8 cellular contexts compared by ENCODE assay signal in the genomic region with DNA sequence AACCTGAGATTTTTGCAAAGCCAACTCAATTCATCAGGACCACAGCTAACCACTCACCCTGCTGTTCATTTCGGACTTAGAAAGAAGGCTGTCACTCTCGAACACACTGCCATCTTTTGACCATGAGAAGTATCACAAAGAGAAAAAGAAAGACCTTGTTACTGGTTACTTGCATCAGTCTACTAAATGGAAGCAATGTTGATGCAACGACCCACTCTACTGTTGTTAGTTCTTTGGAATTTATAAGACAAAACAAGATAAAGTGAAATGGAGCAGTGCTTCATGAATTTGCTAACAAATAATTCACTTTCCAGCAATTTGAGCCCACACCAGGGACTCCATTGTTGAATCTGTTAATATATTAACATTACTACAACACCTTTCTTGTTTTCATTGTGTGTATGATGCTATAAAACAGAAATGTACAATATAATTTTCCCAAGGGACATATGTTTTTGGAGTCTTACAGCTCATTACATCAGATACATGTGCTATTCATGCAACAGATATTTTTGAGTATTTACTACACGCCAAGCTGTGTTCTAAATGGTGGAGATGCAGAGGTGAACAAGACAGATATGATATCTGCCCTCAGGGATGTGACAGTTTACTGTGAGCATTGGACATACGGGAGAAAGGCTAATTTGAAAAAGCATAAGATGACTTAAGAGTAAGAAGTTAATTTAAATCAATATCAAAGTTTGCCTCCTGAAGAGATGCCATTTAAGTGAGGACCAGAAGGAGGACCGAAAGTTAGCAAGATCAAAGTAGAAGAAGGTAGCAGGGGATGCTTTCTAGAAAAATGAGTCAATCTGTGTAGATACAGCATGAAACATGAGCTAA.
DNase-seq lines count a peak whose midpoint lies in the region; ATAC-seq, FAIRE-seq and TF ChIP-seq lines count a peak whose summit lies in the region.

No MANE protein-coding gene starts in this region.

- no peak overlapping the region for H4K91ac ChIP-seq in mesenchymal stem cell (ENCODE audit: low read length)

- H3K4me3 ChIP-seq in dorsolateral prefrontal cortex (no peak overlapping the region), mesenchymal stem cell (ENCODE audit: insufficient read depth in 1 of 2, low read depth in 1 of 2, low read length in 2 of 2) (no peak overlapping the region)

- H2BK5ac ChIP-seq in mesenchymal stem cell (ENCODE audit: low read depth, low read length, poor library complexity, severe bottlenecking) = no peak overlapping the region

- H2BK12ac ChIP-seq in mesenchymal stem cell (ENCODE audit: low read length in 2 of 2) = no peak overlapping the region

- no peaks in the 10 kb centered on the region for H3K36me3 ChIP-seq in mesenchymal stem cell (ENCODE audit: control insufficient read depth in 1 of 2, insufficient read depth in 2 of 2, low read depth in 1 of 2, low read length in 2 of 2)

- no peak overlapping the region for H3K27ac ChIP-seq in dorsolateral prefrontal cortex
- no peak overlapping the region for H3K27ac ChIP-seq in mesenchymal stem cell (ENCODE audit: low read length, poor library complexity, severe bottlenecking)

- no peak overlapping the region for H2BK15ac ChIP-seq in mesenchymal stem cell (ENCODE audit: low read depth, poor library complexity, severe bottlenecking)

- no peak overlapping the region for H3K18ac ChIP-seq in mesenchymal stem cell (ENCODE audit: low read depth in 1 of 2, low read length in 2 of 2)

- H2BK120ac ChIP-seq in mesenchymal stem cell (ENCODE audit: low read depth, low read length) = no peak overlapping the region

- H2AFZ ChIP-seq in mesenchymal stem cell (ENCODE audit: low read depth, low read length) = no peak overlapping the region

- no peaks in the 10 kb centered on the region for H3K4me1 ChIP-seq in mesenchymal stem cell (ENCODE audit: control insufficient read depth, insufficient read depth, low read depth, low read length)

- DNase-seq in ELR (ENCODE audit: low read depth) = peak; percentile 85
- DNase-seq in RCC 7860 (ENCODE audit: low spot score) = peak; percentile 72
- DNase-seq in dorsolateral prefrontal cortex = no peak
- DNase-seq in mesenchymal stem cell = peak; percentile 87
- DNase-seq in stimulated activated CD4-positive, alpha-beta T cell treated with anti-CD3 and anti-CD28 coated beads, Interleukin-2, amount 100 ng/mL, for 48 hours = no peak

- no peak overlapping the region for H3K4me2 ChIP-seq in mesenchymal stem cell (ENCODE audit: low read length, poor library complexity, severe bottlenecking)

- H3K27me3 ChIP-seq in dorsolateral prefrontal cortex = peaks cover 0 to 4% (median 0%) of the 10 kb centered on the region in 45 donors
- H3K27me3 ChIP-seq in mesenchymal stem cell (ENCODE audit: control insufficient read depth in 1 of 2, insufficient read depth in 1 of 2, low read length in 2 of 2) = no peaks in the 10 kb centered on the region

- WGBS in mesenchymal stem cell = 57% methylated on average over 5 of the region's 6 CpGs

- H4K8ac ChIP-seq in mesenchymal stem cell (ENCODE audit: low read length) = peak overlapping the region; percentile 48

- peak; percentile 81 for FAIRE-seq in RCC 7860 (lab: Jason Lieb, UNC)

- H3K14ac ChIP-seq in mesenchymal stem cell (ENCODE audit: low read length in 2 of 2) = no peak overlapping the region

- ATAC-seq in GM19467 (IDR thresholded peaks at IDR 0.05; ENCODE audit: unreplicated experiment) (peak; percentile 78), HG03558 (IDR thresholded peaks at IDR 0.05; ENCODE audit: extremely low read depth, unreplicated experiment) (peak; percentile 77), GM21367 (IDR thresholded peaks at IDR 0.05; ENCODE audit: unreplicated experiment) (no peak)

- TF ChIP-seq CTCF in dorsolateral prefrontal cortex (IDR thresholded peaks at IDR 0.05 in 54 of 56, conservative IDR thresholded peaks at IDR 0.05 in 2 of 56; ENCODE audit: low read depth in 1 of 56, partially characterized antibody in 56 of 56) = peak in 55 of 56 donors; percentile 14 to 73 (median 56)

- no peak overlapping the region for H2AK5ac ChIP-seq in mesenchymal stem cell (ENCODE audit: low read length, severe bottlenecking)

- H3K4ac ChIP-seq in mesenchymal stem cell (ENCODE audit: low read depth in 1 of 2, low read length in 2 of 2) = no peak overlapping the region

- no peaks in the 10 kb centered on the region for H3K9me3 ChIP-seq in mesenchymal stem cell (ENCODE audit: control insufficient read depth, low read length)

- no peaks in the 10 kb centered on the region for H3K79me1 ChIP-seq in mesenchymal stem cell (replicated peaks; ENCODE audit: low read length, poor library complexity, severe bottlenecking)

- intact Hi-C loops in dorsolateral prefrontal cortex (cut with DNase I) = loop anchor here (2.0 to 10.0 kb wide), 2 partner anchors 155 to 157 kb away; no protein-coding TSS in a partner anchor

- no peak overlapping the region for H3K23ac ChIP-seq in mesenchymal stem cell (ENCODE audit: low read length in 2 of 2)

- peak overlapping the region; percentile 68 for H3K9ac ChIP-seq in mesenchymal stem cell (ENCODE audit: low read length)

Comparison
In these comparisons a context has a peak if more than half of its experiments do, and no peak if none do; other contexts are left out.
1. DNase-seq: peak in ELR (single experiment), RCC 7860 (single experiment) and mesenchymal stem cell (single experiment); none in dorsolateral prefrontal cortex (0 of 10) and stimulated activated CD4-positive, alpha-beta T cell treated with anti-CD3 and anti-CD28 coated beads, Interleukin-2, amount 100 ng/mL, for 48 hours (0 of 2).